In the genomic region with DNA sequence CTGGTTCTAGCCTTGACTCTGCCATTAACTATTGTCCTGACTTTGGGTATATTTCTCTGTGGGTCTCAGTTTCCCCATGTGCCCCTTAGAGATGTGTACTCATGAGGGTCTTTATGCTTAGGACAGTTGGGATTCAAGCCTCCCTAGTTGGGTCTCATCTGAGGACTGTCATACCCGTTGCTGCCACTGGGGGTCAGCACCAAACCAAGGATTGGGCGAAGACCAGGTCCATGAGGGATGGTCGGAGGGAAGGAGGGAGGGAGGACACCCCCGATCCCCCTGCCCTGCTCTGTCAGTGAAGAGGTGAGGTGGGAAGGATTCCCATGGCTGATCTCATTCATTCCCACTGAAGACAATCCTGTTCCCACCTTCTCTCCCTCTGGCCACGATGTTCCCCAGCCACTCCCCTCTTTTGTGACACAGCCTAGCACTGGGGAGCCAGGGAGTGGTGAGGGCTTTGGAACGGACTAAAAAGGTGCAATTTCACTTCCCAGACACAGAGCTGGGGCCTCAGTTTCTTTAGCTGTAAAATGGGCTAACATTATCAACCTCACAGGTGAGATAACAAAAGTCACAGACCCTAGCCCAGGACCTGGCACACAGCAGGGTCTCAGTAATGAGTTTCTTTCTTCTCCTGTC, we compare ENCODE assay signal across 8 cellular contexts. TPM values are rescaled to one million over a fixed set of nuclear protein-coding genes. Genes with fewer than 3 reads are reported as not detected.
A peak's percentile ranks its signal among the peaks of the same experiment; 100 is the strongest.
DNase-seq lines count a peak whose midpoint lies in the region; ATAC-seq and TF ChIP-seq lines count a peak whose summit lies in the region.

No MANE protein-coding gene starts in this region.

- no peaks in the 10 kb centered on the region for H3K36me3 ChIP-seq in OCI-LY1 (ENCODE audit: insufficient read depth, low read length)
- H3K36me3 ChIP-seq in fibroblast of lung (ENCODE audit: control insufficient read depth, insufficient read depth, low read length), result no peaks in the 10 kb centered on the region
- H3K36me3 ChIP-seq in neural progenitor cell, result no peaks in the 10 kb centered on the region
- no peaks in the 10 kb centered on the region for H3K36me3 ChIP-seq in suprapubic skin

- H3K27ac ChIP-seq in C4-2B (no peak overlapping the region), OCI-LY1 (ENCODE audit: low read depth, low read length, poor library complexity, severe bottlenecking) (no peak overlapping the region), fibroblast of lung (ENCODE audit: insufficient read depth, low read length) (no peak overlapping the region), neural progenitor cell (no peak overlapping the region), suprapubic skin (no peak overlapping the region)

- TF ChIP-seq EP300 in suprapubic skin (IDR thresholded peaks at IDR 0.05), result no peak

- 6% methylated on average over 5 of the region's 6 CpGs for WGBS in suprapubic skin

- ATAC-seq in GM19372 (IDR thresholded peaks at IDR 0.05; ENCODE audit: low read depth, unreplicated experiment) (peak; percentile 53), HG02852 (IDR thresholded peaks at IDR 0.05; ENCODE audit: unreplicated experiment) (no peak)

- DNase-seq in activated T-cell treated with anti-CD3 and anti-CD28 coated beads, Interleukin-2, amount 50 U/mL, for 1 hour, result peak; percentile 83
- peak; percentile 28 to 46 for DNase-seq in fibroblast of lung (ENCODE audit: low read depth in 2 of 2)
- DNase-seq in neural progenitor cell (ENCODE audit: low spot score), result peak; percentile 85
- peak in 1 of 2 donors; percentile 80 for DNase-seq in suprapubic skin (ENCODE audit: low spot score in 2 of 2)

- H3K9me3 ChIP-seq in OCI-LY1 (ENCODE audit: low read length) (no peaks in the 10 kb centered on the region), fibroblast of lung (ENCODE audit: control insufficient read depth, insufficient read depth, low read depth, low read length) (no peaks in the 10 kb centered on the region), neural progenitor cell (ENCODE audit: low read depth) (no peaks in the 10 kb centered on the region), suprapubic skin (no peaks in the 10 kb centered on the region)

- H3K27me3 Mint-ChIP-seq in neural progenitor cell (ENCODE audit: insufficient read depth, low read depth), result peaks cover 2% of the 10 kb centered on the region

- H3K79me2 ChIP-seq in OCI-LY1 (ENCODE audit: insufficient read depth, low read length) (no peaks in the 10 kb centered on the region), fibroblast of lung (ENCODE audit: control insufficient read depth, insufficient read depth, low read length) (no peaks in the 10 kb centered on the region), neural progenitor cell (ENCODE audit: low read depth) (no peaks in the 10 kb centered on the region)

- H3K4me3 Mint-ChIP-seq in neural progenitor cell, result no peak overlapping the region

- H2AFZ ChIP-seq in OCI-LY1 (ENCODE audit: low read length) (no peak overlapping the region), fibroblast of lung (ENCODE audit: low read length) (no peak overlapping the region), neural progenitor cell (replicated peaks) (no peak overlapping the region)

- H3K9ac ChIP-seq in OCI-LY1 (ENCODE audit: low read length) (no peak overlapping the region), fibroblast of lung (ENCODE audit: insufficient read depth, low read length) (no peak overlapping the region), neural progenitor cell (no peak overlapping the region)

- H3K27me3 ChIP-seq in OCI-LY1 (ENCODE audit: insufficient read depth, low read length) (no peaks in the 10 kb centered on the region), fibroblast of lung (ENCODE audit: control insufficient read depth, insufficient read depth, low read length) (no peaks in the 10 kb centered on the region), neural progenitor cell (no peaks in the 10 kb centered on the region), suprapubic skin (no peaks in the 10 kb centered on the region)

- H3K27ac Mint-ChIP-seq in neural progenitor cell, result no peak overlapping the region

- H3K4me1 ChIP-seq in OCI-LY1 (ENCODE audit: insufficient read depth, low read length, severe bottlenecking), result no peaks in the 10 kb centered on the region
- no peaks in the 10 kb centered on the region for H3K4me1 ChIP-seq in fibroblast of lung (ENCODE audit: control insufficient read depth, extremely low read depth, insufficient read depth, low read length)
- H3K4me1 ChIP-seq in neural progenitor cell, result no peaks in the 10 kb centered on the region
- peaks cover 8% of the 10 kb centered on the region for H3K4me1 ChIP-seq in suprapubic skin

- H4K20me1 ChIP-seq in OCI-LY1 (ENCODE audit: insufficient read depth, low read length) (no peaks in the 10 kb centered on the region), fibroblast of lung (ENCODE audit: control insufficient read depth, extremely low read depth, insufficient read depth, low read length) (no peaks in the 10 kb centered on the region), neural progenitor cell (ENCODE audit: low read depth) (no peaks in the 10 kb centered on the region)

- H3K4me1 Mint-ChIP-seq in neural progenitor cell, result peaks cover 6% of the 10 kb centered on the region

- H3K36me3 Mint-ChIP-seq in neural progenitor cell, result no peaks in the 10 kb centered on the region

- TF ChIP-seq CTCF in C4-2B (conservative IDR thresholded peaks at IDR 0.05) (peak; percentile 95), OCI-LY1 (IDR thresholded peaks at IDR 0.05; ENCODE audit: low read length) (peak; percentile 96), fibroblast of lung (conservative IDR thresholded peaks at IDR 0.05 in 1 of 2, IDR thresholded peaks at IDR 0.05 in 1 of 2; ENCODE audit: low read depth in 1 of 2, low read length in 2 of 2) (peak; percentile 92 to 97), neural progenitor cell (IDR thresholded peaks at IDR 0.05) (peak; percentile 96), suprapubic skin (IDR thresholded peaks at IDR 0.05) (peak; percentile 91 to 95)

- no peaks in the 10 kb centered on the region for H3K9me2 ChIP-seq in OCI-LY1 (ENCODE audit: low read depth, low read length)

- no peak for TF ChIP-seq POLR2A in suprapubic skin (IDR thresholded peaks at IDR 0.05)

- H3K4me2 ChIP-seq in OCI-LY1 (ENCODE audit: low read length) (no peak overlapping the region), fibroblast of lung (ENCODE audit: extremely low read depth, insufficient read depth, low read length) (no peak overlapping the region), neural progenitor cell (no peak overlapping the region)

- no peaks in the 10 kb centered on the region for H3K9me3 Mint-ChIP-seq in neural progenitor cell

- no peak overlapping the region for H3K4me3 ChIP-seq in OCI-LY1 (ENCODE audit: low read depth, low read length, poor library complexity, severe bottlenecking)
- H3K4me3 ChIP-seq in fibroblast of lung (replicated peaks in 1 of 4; ENCODE audit: control extremely low read depth in 1 of 4, insufficient read depth in 1 of 4, low read depth in 3 of 4, low read length in 4 of 4), result no peak overlapping the region
- H3K4me3 ChIP-seq in neural progenitor cell, result no peak overlapping the region
- no peak overlapping the region for H3K4me3 ChIP-seq in suprapubic skin

- no peaks in the 10 kb centered on the region for H3F3A ChIP-seq in OCI-LY1 (ENCODE audit: insufficient read depth, low read length)
- no peaks in the 10 kb centered on the region for H3F3A ChIP-seq in neural progenitor cell (ENCODE audit: low read depth)

RNA-seq across cellular contexts. Expression of a gene that starts 12.4 kb away (rescaled TPM):
- total RNA-seq in fibroblast of lung (1.3 and 1.8 TPM in 2 replicates), neural progenitor cell (ENCODE audit: low replicate concordance) (1.2 and 1.5 TPM in 2 replicates), suprapubic skin (1 to 10 TPM in 3 of 4 donors, under 1 TPM in 1; 0.97 to 5.1 (median 2.1) TPM)
- 0.42 and 0.66 TPM in 2 replicates for polyA plus RNA-seq in fibroblast of lung
- polyA plus RNA-seq in fibroblast of lung (2012), result 1.0 and 1.5 TPM in 2 replicates
- 0.20 and 2.1 TPM in 2 replicates for polyA minus RNA-seq in fibroblast of lung (ENCODE audit: low replicate concordance)

RNA-seq across cellular contexts. Expression of a gene that starts 46.1 kb away (rescaled TPM):
- total RNA-seq in fibroblast of lung (1,593 and 2,352 TPM in 2 replicates), neural progenitor cell (ENCODE audit: low replicate concordance) (1,927 and 1,962 TPM in 2 replicates), suprapubic skin (1,000 to 10,000 TPM in 3 of 4 donors, 100 to 1,000 TPM in 1; 851 to 2,162 (median 1,899) TPM)
- polyA plus RNA-seq in fibroblast of lung, result 3,359 and 3,446 TPM in 2 replicates
- polyA plus RNA-seq in fibroblast of lung (2012), result 2,516 and 2,861 TPM in 2 replicates
- 1,972 and 3,395 TPM in 2 replicates for polyA minus RNA-seq in fibroblast of lung (ENCODE audit: low replicate concordance)
